ENCODE assay signal across 1 cellular context in genomic region chr19:44998025-44998424, GRCh38.
TF ChIP-seq lines count a peak whose summit lies in the region.

No MANE protein-coding gene starts in this region.

TF ChIP-seq in HepG2, 621 proteins besides CTCF, POLR2A, EP300 and RAD21:
- TF ChIP-seq KDM1A (CRISPR knock-in tag; IDR thresholded peaks at IDR 0.05) (peak; percentile 52; the same call in 1 of the 2 replicates), KIAA2018 (CRISPR knock-in tag; IDR thresholded peaks at IDR 0.05; ENCODE audit: borderline replicate concordance) (no peak), ZNF770 (CRISPR knock-in tag; IDR thresholded peaks at IDR 0.05) (no peak), RCOR2 (CRISPR knock-in tag; IDR thresholded peaks at IDR 0.05) (peak; percentile 29; the same call in 1 of the 2 replicates), ZMYM3 (CRISPR knock-in tag; IDR thresholded peaks at IDR 0.05) (peak; percentile 85), ADNP (CRISPR knock-in tag; IDR thresholded peaks at IDR 0.05) (0 out of 2 replicates have a peak, but pooled peaks have one; percentile 31)
